ENCODE assay signal across 1 cellular context in genomic region chr15:69160141-69160975, GRCh38.
TF ChIP-seq lines count a peak whose summit lies in the region.

GLCE (plus strand) TSS chr15:69160635; CDS start chr15:69255807, 95,172 bp downstream.

TF ChIP-seq in HepG2, 621 proteins besides CTCF, POLR2A, EP300 and RAD21 (continued from another document and continues in another):
- no peak for TF ChIP-seq SRSF9 (IDR thresholded peaks at IDR 0.05; ENCODE audit: borderline replicate concordance, insufficient read depth, low read depth, low read length, poor library complexity, severe bottlenecking)
- TF ChIP-seq MAFG (CRISPR knock-in tag; IDR thresholded peaks at IDR 0.05) = no peak
- 0 out of 2 replicates have a peak, but pooled peaks have one; percentile 13 for TF ChIP-seq NR2C2 (CRISPR knock-in tag; IDR thresholded peaks at IDR 0.05; ENCODE audit: borderline replicate concordance)
- no peak for TF ChIP-seq SP1 (IDR thresholded peaks at IDR 0.05)
- peak; percentile 92 for TF ChIP-seq SP1 (CRISPR knock-in tag; IDR thresholded peaks at IDR 0.05)
- TF ChIP-seq YEATS4 (CRISPR knock-in tag; IDR thresholded peaks at IDR 0.05; ENCODE audit: borderline replicate concordance) = no peak; the same call in 1 of the 2 replicates
- no peak for TF ChIP-seq ATF5 (CRISPR knock-in tag; IDR thresholded peaks at IDR 0.05; ENCODE audit: low read depth)
- TF ChIP-seq KDM3A (CRISPR knock-in tag; IDR thresholded peaks at IDR 0.05; ENCODE audit: low read depth) = no peak; the same call in 1 of the 2 replicates
- TF ChIP-seq MIER3 (CRISPR knock-in tag; IDR thresholded peaks at IDR 0.05; ENCODE audit: borderline replicate concordance) = peak; percentile 29; the same call in 1 of the 2 replicates
- 0 out of 2 replicates have a peak, but pooled peaks have one; percentile 3 for TF ChIP-seq SOX13 (IDR thresholded peaks at IDR 0.05)
- peak in 1 of 2 experiments; percentile 61; a peak in 2 of 4 replicates for TF ChIP-seq SOX13 (CRISPR knock-in tag; conservative IDR thresholded peaks at IDR 0.05 in 1 of 2, IDR thresholded peaks at IDR 0.05 in 1 of 2)
- no peak for TF ChIP-seq AFF4 (CRISPR knock-in tag; IDR thresholded peaks at IDR 0.05)
- TF ChIP-seq ATRX (CRISPR knock-in tag; IDR thresholded peaks at IDR 0.05; ENCODE audit: borderline replicate concordance) = no peak
- TF ChIP-seq ZNF788 (CRISPR knock-in tag; IDR thresholded peaks at IDR 0.05; ENCODE audit: borderline replicate concordance) = peak; percentile 79
- TF ChIP-seq ZNF333 (CRISPR knock-in tag; IDR thresholded peaks at IDR 0.05; ENCODE audit: borderline replicate concordance) = no peak
- no peak for TF ChIP-seq ZNF510 (CRISPR knock-in tag; IDR thresholded peaks at IDR 0.05; ENCODE audit: low read depth)
- no peak for TF ChIP-seq HIVEP1 (CRISPR knock-in tag; IDR thresholded peaks at IDR 0.05)
- no peak for TF ChIP-seq STAT5B (CRISPR knock-in tag; IDR thresholded peaks at IDR 0.05)
- TF ChIP-seq ZNF101 (CRISPR knock-in tag; IDR thresholded peaks at IDR 0.05; ENCODE audit: borderline replicate concordance, low read depth) = no peak
- TF ChIP-seq FOXK2 (IDR thresholded peaks at IDR 0.05) = no peak
- TF ChIP-seq ZNF770 (CRISPR knock-in tag; IDR thresholded peaks at IDR 0.05) = no peak
- TF ChIP-seq SIX4 (CRISPR knock-in tag; IDR thresholded peaks at IDR 0.05) = no peak
- no peak for TF ChIP-seq ZBTB43 (CRISPR knock-in tag; conservative IDR thresholded peaks at IDR 0.05)
- no peak for TF ChIP-seq ZKSCAN8 (CRISPR knock-in tag; IDR thresholded peaks at IDR 0.05; ENCODE audit: borderline replicate concordance)
- TF ChIP-seq ZBTB1 (CRISPR knock-in tag; IDR thresholded peaks at IDR 0.05; ENCODE audit: borderline replicate concordance) = no peak
- TF ChIP-seq KLF15 (CRISPR knock-in tag; IDR thresholded peaks at IDR 0.05; ENCODE audit: borderline replicate concordance) = no peak
- TF ChIP-seq MAFF (IDR thresholded peaks at IDR 0.05; ENCODE audit: low read depth, low read length) = no peak
- peak; percentile 71 for TF ChIP-seq ZFY (CRISPR knock-in tag; IDR thresholded peaks at IDR 0.05)
- TF ChIP-seq ZNF766 (CRISPR knock-in tag; IDR thresholded peaks at IDR 0.05; ENCODE audit: borderline replicate concordance) = no peak
- TF ChIP-seq E2F1 (CRISPR knock-in tag; IDR thresholded peaks at IDR 0.05) = no peak; the same call in 1 of the 2 replicates
- no peak for TF ChIP-seq ZNF678 (CRISPR knock-in tag; IDR thresholded peaks at IDR 0.05)
- TF ChIP-seq SNAPC2 (CRISPR knock-in tag; IDR thresholded peaks at IDR 0.05) = no peak
- peak; percentile 97 for TF ChIP-seq ZNF142 (CRISPR knock-in tag; IDR thresholded peaks at IDR 0.05)
- no peak for TF ChIP-seq GLMP (CRISPR knock-in tag; IDR thresholded peaks at IDR 0.05; ENCODE audit: borderline replicate concordance)
- peak; percentile 67; the same call in 1 of the 2 replicates for TF ChIP-seq TGIF2 (CRISPR knock-in tag; IDR thresholded peaks at IDR 0.05)
- peak; percentile 67; the same call in 1 of the 2 replicates for TF ChIP-seq RNF2 (conservative IDR thresholded peaks at IDR 0.05; ENCODE audit: low read depth)
- peak; percentile 19; the same call in 1 of the 2 replicates for TF ChIP-seq ZNF768 (CRISPR knock-in tag; IDR thresholded peaks at IDR 0.05)
- TF ChIP-seq ZNF777 (CRISPR knock-in tag; IDR thresholded peaks at IDR 0.05) = no peak
- TF ChIP-seq BRCA1 (CRISPR knock-in tag; IDR thresholded peaks at IDR 0.05) = no peak
